In genomic region chrX:439236-439635, GRCh38 we compare ENCODE assay signal across 17 cellular contexts. TPM values are rescaled to one million over a fixed set of nuclear protein-coding genes. Genes with fewer than 3 reads are reported as not detected.
DNase-seq lines count a peak whose midpoint lies in the region; ATAC-seq and TF ChIP-seq lines count a peak whose summit lies in the region.
"Had no signal": no experiment of that assay in that cellular context is flagged by ENCODE, and none has a peak within 500 bp of the region (broad histone marks: within the 10 kb centered on the region; RNA-seq: fewer than 3 reads in every experiment).

No MANE protein-coding gene starts in this region.

- H3K36me3 Mint-ChIP-seq in chondrocyte (ENCODE audit: low read depth) = no peaks in the 10 kb centered on the region
- H3K36me3 Mint-ChIP-seq: CD8-positive, alpha-beta T cell had no signal

- H3K4me3 Mint-ChIP-seq in chondrocyte (ENCODE audit: unreplicated experiment) = no peak overlapping the region
- H3K4me3 Mint-ChIP-seq: B cell; CD8-positive, alpha-beta T cell had no signal

- intact Hi-C loops in lower lobe of right lung (cut with DNase I) (no loop called here), posterior vena cava (cut with DNase I) (no loop called here)

- ATAC-seq in lower lobe of right lung (no peak), SK-N-SH treated with all-trans-retinoic acid at 6 μM for 48 hours (no peak)
- ATAC-seq: CD8-positive, alpha-beta T cell; GM12878 had no signal

- H3K36me3 ChIP-seq in lower lobe of right lung = no peaks in the 10 kb centered on the region
- H3K36me3 ChIP-seq: BLaER1 treated with 17β-estradiol and CSF1 and Interleukin-3, amounts not matched to agents 10 nM and 100 nM had no signal

- H3K27me3 ChIP-seq in lower lobe of right lung (ENCODE audit: low read depth) = peaks cover 8% of the 10 kb centered on the region

- H3K4me1 ChIP-seq in lower lobe of right lung = no peaks in the 10 kb centered on the region

- H3K9me3 Mint-ChIP-seq in chondrocyte (ENCODE audit: low read depth) = no peaks in the 10 kb centered on the region
- H3K9me3 Mint-ChIP-seq: CD8-positive, alpha-beta T cell had no signal

- no peaks in the 10 kb centered on the region for H3K9me3 ChIP-seq in lower lobe of right lung

- peaks cover 23% of the 10 kb centered on the region for H3K27me3 Mint-ChIP-seq in chondrocyte (ENCODE audit: low read depth)
- H3K27me3 Mint-ChIP-seq: B cell had no signal

- TF ChIP-seq CTCF in chondrocyte (IDR thresholded peaks at IDR 0.05) (no peak), lower lobe of right lung (IDR thresholded peaks at IDR 0.05) (no peak)

- H3K27ac Mint-ChIP-seq in chondrocyte (ENCODE audit: unreplicated experiment) = no peak overlapping the region
- H3K27ac Mint-ChIP-seq: B cell; CD8-positive, alpha-beta T cell had no signal

- H3K4me1 Mint-ChIP-seq in chondrocyte (ENCODE audit: low read depth) = peaks cover 9% of the 10 kb centered on the region
- H3K4me1 Mint-ChIP-seq: B cell had no signal

- H3K27ac ChIP-seq in lower lobe of right lung = no peak overlapping the region
- H3K27ac ChIP-seq: BLaER1 treated with 17β-estradiol and CSF1 and Interleukin-3, amounts not matched to agents 10 nM and 100 nM; GM23248 had no signal

- peak; percentile 52 for DNase-seq in chondrocyte (ENCODE audit: low spot score)
- peak; percentile 19 for DNase-seq in lower lobe of right lung
- DNase-seq in posterior vena cava (ENCODE audit: low spot score) = peak; percentile 32
- DNase-seq in NCI-H748 treated with DMSO at 0.1 percent for 48 hours (lab: John Stamatoyannopoulos, UW) = no peak
- DNase-seq in NK-92 (lab: John Stamatoyannopoulos, UW; ENCODE audit: unreplicated experiment) = no peak
- no peak for DNase-seq in germinal center (ENCODE audit: low spot score)
- DNase-seq: CD8-positive, alpha-beta T cell; DMS 273 treated with DMSO at 0.1 percent for 48 hours; DMS53; DND-41; EL; GM23248; HCEC 1CT had no signal

- no peak overlapping the region for H3K4me3 ChIP-seq in lower lobe of right lung
- H3K4me3 ChIP-seq: BLaER1 treated with 17β-estradiol and CSF1 and Interleukin-3, amounts not matched to agents 10 nM and 100 nM; GM12878; GM23248 had no signal

TF ChIP-seq in SK-N-SH treated with all-trans-retinoic acid at 6 μM for 48 hours, 23 proteins besides CTCF, POLR2A, EP300 and RAD21:
- no peak for TF ChIP-seq ESRRG (CRISPR knock-in tag; IDR thresholded peaks at IDR 0.05)
- TF ChIP-seq ZFP30 (CRISPR knock-in tag; IDR thresholded peaks at IDR 0.05) = no peak
- no peak for TF ChIP-seq BACH2 (CRISPR knock-in tag; IDR thresholded peaks at IDR 0.05; ENCODE audit: borderline replicate concordance)
- TF ChIP-seq POU6F1 (CRISPR knock-in tag; IDR thresholded peaks at IDR 0.05; ENCODE audit: borderline replicate concordance, low read depth) = no peak
- TF ChIP-seq PPARA (CRISPR knock-in tag; IDR thresholded peaks at IDR 0.05; ENCODE audit: borderline replicate concordance) = no peak
- no peak for TF ChIP-seq RARB (CRISPR knock-in tag; IDR thresholded peaks at IDR 0.05)
- no peak for TF ChIP-seq CSRNP3 (CRISPR knock-in tag; IDR thresholded peaks at IDR 0.05)
- no peak for TF ChIP-seq OSR1 (CRISPR knock-in tag; IDR thresholded peaks at IDR 0.05)
- no peak for TF ChIP-seq ISL1 (CRISPR knock-in tag; IDR thresholded peaks at IDR 0.05)
- no peak for TF ChIP-seq SNAI2 (CRISPR knock-in tag; IDR thresholded peaks at IDR 0.05)
- no peak for TF ChIP-seq GLIS3 (CRISPR knock-in tag; IDR thresholded peaks at IDR 0.05)
- no peak for TF ChIP-seq ARNTL (CRISPR knock-in tag; IDR thresholded peaks at IDR 0.05; ENCODE audit: borderline replicate concordance, low read depth)
- no peak for TF ChIP-seq ZC3H10 (CRISPR knock-in tag; IDR thresholded peaks at IDR 0.05)
- TF ChIP-seq TSHZ2 (CRISPR knock-in tag; IDR thresholded peaks at IDR 0.05) = no peak
- no peak for TF ChIP-seq CREB5 (CRISPR knock-in tag; IDR thresholded peaks at IDR 0.05; ENCODE audit: low read depth)
- no peak for TF ChIP-seq TOX (CRISPR knock-in tag; IDR thresholded peaks at IDR 0.05; ENCODE audit: borderline replicate concordance)
- no peak for TF ChIP-seq TCF4 (CRISPR knock-in tag; IDR thresholded peaks at IDR 0.05; ENCODE audit: borderline replicate concordance)
- TF ChIP-seq ZNF565 (CRISPR knock-in tag; conservative IDR thresholded peaks at IDR 0.05; ENCODE audit: low read depth) = no peak
- TF ChIP-seq ZNF8 (CRISPR knock-in tag; IDR thresholded peaks at IDR 0.05) = no peak

RNA-seq across cellular contexts. Expression of gene PPP2R3B, which starts 52.5 kb away (rescaled TPM):
- total RNA-seq in chondrocyte (27.1 to 30.5 TPM (median 30.0 TPM) in 3 replicates), lower lobe of right lung (11.2 TPM), posterior vena cava (10 to 100 TPM; 17.9 to 23.4 TPM)

Comparison
In these comparisons a context has a peak if more than half of its experiments do, and no peak if none do; other contexts are left out.
1. DNase-seq: peak in chondrocyte (single experiment), lower lobe of right lung (single experiment) and posterior vena cava (single experiment); none in NCI-H748 treated with DMSO at 0.1 percent for 48 hours (single experiment), NK-92 (single experiment) and germinal center (single experiment).